In the genomic region with DNA sequence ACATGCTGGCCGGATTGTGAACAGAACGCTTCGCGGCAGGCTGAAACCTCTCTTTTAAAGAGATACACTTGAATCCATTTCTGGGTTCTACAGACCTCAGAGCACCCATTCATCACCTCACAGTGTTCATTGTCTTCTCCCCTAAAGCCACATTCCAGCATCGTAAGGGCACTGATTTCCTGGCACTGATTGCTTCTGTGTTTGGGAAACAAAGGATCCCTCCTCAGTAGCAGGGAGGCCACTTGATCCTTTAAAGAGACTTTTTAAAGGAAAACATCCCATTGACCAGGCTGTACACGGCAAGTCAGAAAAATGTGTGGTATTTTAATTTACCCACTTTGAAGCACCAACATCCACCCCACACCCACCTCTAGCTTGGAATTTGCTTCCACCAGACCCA, we compare ENCODE assay signal across 21 cellular contexts.
"Had no signal": no experiment of that assay in that cellular context is flagged by ENCODE, and none has a peak within 500 bp of the region (broad histone marks: within the 10 kb centered on the region; RNA-seq: fewer than 3 reads in every experiment).

No MANE protein-coding gene starts in this region.

- DNase-seq: activated T-cell treated with anti-CD3 and anti-CD28 coated beads, Interleukin-2, amount 50 U/mL, for 1 hour; aorta; brain microvascular endothelial cell; dermis blood vessel endothelial cell; effector memory CD4-positive, alpha-beta T cell; foreskin melanocyte; left ventricle myocardium superior; natural killer cell; nucleus accumbens; small intestine; stimulated activated CD4-positive, alpha-beta T cell treated with anti-CD3 and anti-CD28 coated beads, Interleukin-2, amount 100 ng/mL, for 24 hours; stimulated activated naive B cell treated with anti-CD40 and anti-IgM and Interleukin-4, amounts not matched to agents 10 μg/mL and 1 μg/mL and 100 μg/mL, for 72 hours; T-helper 1 cell; T-helper 9 cell had no signal

- H3K4me3 ChIP-seq: hepatocyte, thoracic aorta had no signal

- ATAC-seq: activated naive CD4-positive, alpha-beta T cell treated with anti-CD3 and anti-CD28 coated beads, Interleukin-2, amount 50 U/mL, for 72 hours; esophagus mucosa; left ventricle myocardium superior; natural killer cell; sciatic nerve; stimulated activated naive B cell treated with anti-CD40 and anti-IgM and Interleukin-4, amounts not matched to agents 10 μg/mL and 1 μg/mL and 100 μg/mL, for 72 hours; WTC11 had no signal

- H3K36me3 ChIP-seq: brain microvascular endothelial cell, thoracic aorta had no signal

- H3K9me3 ChIP-seq: thoracic aorta had no signal

- FAIRE-seq: endothelial cell of umbilical vein, small intestine had no signal

- H3K27me3 ChIP-seq: brain microvascular endothelial cell, hepatocyte had no signal

- H3K27ac ChIP-seq: brain microvascular endothelial cell, hepatocyte, thoracic aorta had no signal
